ENCODE assay signal across 17 cellular contexts in the genomic region with DNA sequence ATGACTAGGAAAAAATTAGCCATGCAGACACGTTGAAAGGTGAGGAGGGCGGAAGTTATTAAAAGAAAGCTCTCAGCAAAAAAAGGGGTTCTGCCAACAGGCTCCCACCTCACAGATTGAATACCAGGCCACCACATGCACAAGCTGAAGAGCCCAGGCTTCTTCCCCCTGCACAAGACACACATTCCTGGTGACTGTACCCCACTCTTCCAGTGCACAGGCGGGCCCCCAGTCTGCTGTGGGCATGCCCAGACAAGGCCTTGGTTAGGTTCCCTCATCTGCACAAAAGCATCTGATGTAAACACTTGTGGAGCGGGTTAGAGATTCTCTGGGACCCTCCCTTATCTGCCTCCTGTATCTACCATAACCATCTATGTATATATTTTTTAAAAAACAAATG.
DNase-seq lines count a peak whose midpoint lies in the region; ATAC-seq, FAIRE-seq and TF ChIP-seq lines count a peak whose summit lies in the region.
"Had no signal": no experiment of that assay in that cellular context is flagged by ENCODE, and none has a peak within 500 bp of the region (broad histone marks: within the 10 kb centered on the region; RNA-seq: fewer than 3 reads in every experiment).

No MANE protein-coding gene starts in this region.

- H3K36me3 ChIP-seq in breast epithelium (no peaks in the 10 kb centered on the region), smooth muscle cell (ENCODE audit: low read depth) (peaks cover 21% of the 10 kb centered on the region)

- POLR2A ChIA-PET in MCF 10A (lab: Yijun Ruan, JAX): interaction anchor here (0.5 to 1.4 kb wide), 3 partner anchors 30 to 218 kb away, joined by 3 read pairs; no protein-coding TSS in a partner anchor
- POLR2A ChIA-PET in RWPE1 (lab: Yijun Ruan, JAX; ENCODE audit: low non-redundant PET): no interaction called here

- CTCF ChIA-PET in MCF 10A (lab: Yijun Ruan, JAX): interaction anchor here (0.7 to 1.3 kb wide), 2 partner anchors 10 to 251 kb away, joined by 3 to 5 read pairs; no protein-coding TSS in a partner anchor
- CTCF ChIA-PET in RWPE1 (lab: Yijun Ruan, JAX): interaction anchor here (0.6 kb wide), 1 partner anchor 151 kb away, joined by 5 read pairs; no protein-coding TSS in a partner anchor

- H3K36me3 Mint-ChIP-seq in MCF 10A (ENCODE audit: insufficient read depth, unreplicated experiment): peaks cover 32% of the 10 kb centered on the region

- no peaks in the 10 kb centered on the region for H3K27me3 Mint-ChIP-seq in MCF 10A (ENCODE audit: insufficient read depth, unreplicated experiment)

- no peak for DNase-seq in MCF 10A (ENCODE audit: unreplicated experiment)
- no peak for DNase-seq in breast epithelium (ENCODE audit: low spot score in 2 of 2)
- peak; percentile 12 for DNase-seq in RWPE1 (ENCODE audit: low spot score)
- DNase-seq in foreskin keratinocyte: peak; percentile 60 to 79
- DNase-seq in smooth muscle cell (lab: John Stamatoyannopoulos, UW; ENCODE audit: unreplicated experiment): no peak
- no peak for DNase-seq in HTR-8/SVneo (ENCODE audit: insufficient read length, low spot score)
- DNase-seq in NCI-H510A treated with DMSO at 0.1 percent for 48 hours (lab: John Stamatoyannopoulos, UW): no peak
- DNase-seq: NCI-H2029, NCI-H2171, NCI-H446 treated with DMSO at 0.1 percent for 48 hours, NCI-H774 had no signal

- H3K9me3 Mint-ChIP-seq in MCF 10A (ENCODE audit: unreplicated experiment): peaks cover 41% of the 10 kb centered on the region

- no peaks in the 10 kb centered on the region for H3F3A ChIP-seq in smooth muscle cell (ENCODE audit: low read depth)

- no peaks in the 10 kb centered on the region for H4K20me1 ChIP-seq in smooth muscle cell (ENCODE audit: low read depth)

- no peak overlapping the region for H3K4me3 Mint-ChIP-seq in MCF 10A (ENCODE audit: unreplicated experiment)

- H3K9me3 ChIP-seq in breast epithelium: peaks cover 0 to 15% of the 10 kb centered on the region in 2 donors
- H3K9me3 ChIP-seq in smooth muscle cell (replicated peaks; ENCODE audit: low read depth): peaks cover 4% of the 10 kb centered on the region
- H3K9me3 ChIP-seq: SJSA1 had no signal

- H3K4me2 ChIP-seq in smooth muscle cell: no peak overlapping the region
- H3K4me2 ChIP-seq: A549 had no signal

- peak overlapping the region; percentile 52 for H3K27ac Mint-ChIP-seq in MCF 10A (ENCODE audit: low read depth, unreplicated experiment)

- no peak overlapping the region for H2AFZ ChIP-seq in smooth muscle cell (ENCODE audit: low read depth)

- no TSS peak for BruUV-seq in MCF 10A (replicated peaks; lab: Mats Ljungman, UMichigan)

- intact Hi-C loops in MCF 10A (cut with micrococcal nuclease): no loop called here
- intact Hi-C loops in breast epithelium (cut with DNase I; ENCODE audit: low total_unique reads): no loop called here

- FAIRE-seq in HTR-8/SVneo (lab: Jason Lieb, UNC): no peak
- FAIRE-seq: GM12892, H54 had no signal

- H3K27ac ChIP-seq in breast epithelium (no peak overlapping the region), RWPE1 (peak overlapping the region; percentile 59), foreskin keratinocyte (no peak overlapping the region), smooth muscle cell (ENCODE audit: low read depth) (peak overlapping the region; percentile 59)
- H3K27ac ChIP-seq: C4-2B, SJSA1 had no signal

- no peak overlapping the region for H3K9ac ChIP-seq in smooth muscle cell (ENCODE audit: low read depth)

- WGBS in smooth muscle cell (ENCODE audit: low lambda C conversion rate): 87% methylated on average over 4 of the region's 4 CpGs

- peaks cover 10% of the 10 kb centered on the region for H3K4me1 Mint-ChIP-seq in MCF 10A (ENCODE audit: insufficient read depth, unreplicated experiment)

- no peaks in the 10 kb centered on the region for H3K27me3 ChIP-seq in breast epithelium
- H3K27me3 ChIP-seq in foreskin keratinocyte: no peaks in the 10 kb centered on the region
- no peaks in the 10 kb centered on the region for H3K27me3 ChIP-seq in smooth muscle cell (ENCODE audit: low read depth)
- H3K27me3 ChIP-seq: SJSA1 had no signal

- no peak for TF ChIP-seq POLR2A in breast epithelium (IDR thresholded peaks at IDR 0.05)

- H3K79me2 ChIP-seq in smooth muscle cell (ENCODE audit: low read depth): peaks cover 3% of the 10 kb centered on the region

- peak; percentile 98 for ATAC-seq in foreskin keratinocyte
- no peak for ATAC-seq in GM19023 (IDR thresholded peaks at IDR 0.05; ENCODE audit: unreplicated experiment)
- ATAC-seq: A549 had no signal

- TF ChIP-seq CTCF in MCF 10A (IDR thresholded peaks at IDR 0.05; ENCODE audit: unreplicated experiment) (no peak), breast epithelium (IDR thresholded peaks at IDR 0.05) (no peak), RWPE1 (conservative IDR thresholded peaks at IDR 0.05; ENCODE audit: low read depth) (no peak), foreskin keratinocyte (conservative IDR thresholded peaks at IDR 0.05) (no peak), smooth muscle cell (IDR thresholded peaks at IDR 0.05; ENCODE audit: borderline replicate concordance, insufficient read depth, poor library complexity, severe bottlenecking) (no peak)

- H3K4me3 ChIP-seq in breast epithelium (no peak overlapping the region), smooth muscle cell (no peak overlapping the region)
- H3K4me3 ChIP-seq: A549, SJSA1 had no signal

- no peaks in the 10 kb centered on the region for H3K4me1 ChIP-seq in breast epithelium
- peaks cover 19% of the 10 kb centered on the region for H3K4me1 ChIP-seq in foreskin keratinocyte
- H3K4me1 ChIP-seq in smooth muscle cell (ENCODE audit: low read depth): no peaks in the 10 kb centered on the region

Comparison
In these comparisons a context has a peak if more than half of its experiments do, and no peak if none do; other contexts are left out.
1. DNase-seq: peak in RWPE1 (single experiment) and foreskin keratinocyte (2 of 2); none in MCF 10A (single experiment), breast epithelium (0 of 2), smooth muscle cell (single experiment), HTR-8/SVneo (single experiment) and NCI-H510A treated with DMSO at 0.1 percent for 48 hours (single experiment).
2. H3K27ac ChIP-seq: peak in RWPE1 (single experiment) and smooth muscle cell (single experiment); none in breast epithelium (0 of 2) and foreskin keratinocyte (single experiment).